In genomic region chr5:86118542-86118941, GRCh38 we compare ENCODE assay signal across 12 cellular contexts.
DNase-seq lines count a peak whose midpoint lies in the region; ATAC-seq and TF ChIP-seq lines count a peak whose summit lies in the region.
"Had no signal": no experiment of that assay in that cellular context is flagged by ENCODE, and none has a peak within 500 bp of the region (broad histone marks: within the 10 kb centered on the region; RNA-seq: fewer than 3 reads in every experiment).

No MANE protein-coding gene starts in this region.

- H3K23ac ChIP-seq in neuronal stem cell (ENCODE audit: low read depth, low read length, poor library complexity): no peak overlapping the region

- no peak overlapping the region for H3K4me2 ChIP-seq in neuronal stem cell (ENCODE audit: insufficient read depth, low read length, poor library complexity, severe bottlenecking)

- WGBS in neuronal stem cell (ENCODE audit: extremely low coverage in 2 of 2, insufficient read length in 2 of 2, insufficient replicate concordance in 1 of 2), 2 donors: no CpG with 5 or more reads among the region's 1 CpG

- DNase-seq in CMK (ENCODE audit: low read depth): peak; percentile 7
- no peak for DNase-seq in activated CD4-positive, CD25-positive, alpha-beta regulatory T cell (lab: John Stamatoyannopoulos, UW)
- DNase-seq in neuronal stem cell (ENCODE audit: low spot score): no peak
- no peak for DNase-seq in hippocampal formation (lab: John Stamatoyannopoulos, UW)
- DNase-seq: activated CD8-positive, alpha-beta T cell treated with anti-CD3 and anti-CD28 coated beads, Interleukin-2, amount 10 ng/mL, durations not matched to agents 7 days and 5 days; activated naive CD8-positive, alpha-beta T cell treated with anti-CD3 and anti-CD28 coated beads for 36 hours; CD4-positive, alpha-beta memory T cell had no signal

- ATAC-seq in GM21360 (IDR thresholded peaks at IDR 0.05; ENCODE audit: unreplicated experiment): peak; percentile 78
- ATAC-seq in HG03565 (IDR thresholded peaks at IDR 0.05; ENCODE audit: unreplicated experiment): peak; percentile 76
- ATAC-seq in HG02759 (IDR thresholded peaks at IDR 0.05; ENCODE audit: unreplicated experiment): no peak
- ATAC-seq: activated CD8-positive, alpha-beta T cell treated with anti-CD3 and anti-CD28 coated beads, Interleukin-2, amount 10 ng/mL, durations not matched to agents 7 days and 5 days had no signal

- peak; percentile 30; the same call in 1 of the 2 replicates for TF ChIP-seq CTCF in VCaP (conservative IDR thresholded peaks at IDR 0.05)

- H3K14ac ChIP-seq in neuronal stem cell (ENCODE audit: low read length): no peak overlapping the region

- no peak overlapping the region for H2BK5ac ChIP-seq in neuronal stem cell (ENCODE audit: low read length)

- no peaks in the 10 kb centered on the region for H3K79me1 ChIP-seq in neuronal stem cell (ENCODE audit: low read depth, low read length)

- no peak overlapping the region for H2BK15ac ChIP-seq in neuronal stem cell (ENCODE audit: low read length)

- H3K27me3 ChIP-seq in neuronal stem cell (ENCODE audit: control insufficient read depth in 3 of 3, insufficient read depth in 3 of 3, low read depth in 1 of 3, low read length in 3 of 3): no peaks in the 10 kb centered on the region
- H3K27me3 ChIP-seq: right atrium auricular region had no signal

- no peaks in the 10 kb centered on the region for H3K4me1 ChIP-seq in neuronal stem cell (ENCODE audit: control insufficient read depth in 2 of 2, insufficient read depth in 1 of 2, low read depth in 1 of 2, low read length in 2 of 2)
- H3K4me1 ChIP-seq: right atrium auricular region had no signal

- H2BK12ac ChIP-seq in neuronal stem cell (ENCODE audit: low read length): no peak overlapping the region

- no peak overlapping the region for H3K4me3 ChIP-seq in neuronal stem cell (ENCODE audit: low read length in 2 of 2)
- H3K4me3 ChIP-seq: right atrium auricular region had no signal

- no peak overlapping the region for H2BK120ac ChIP-seq in neuronal stem cell (ENCODE audit: low read depth, low read length)

- no peak overlapping the region for H3K18ac ChIP-seq in neuronal stem cell (ENCODE audit: low read length)

- H3K27ac ChIP-seq in VCaP: no peak overlapping the region
- no peak overlapping the region for H3K27ac ChIP-seq in neuronal stem cell (replicated peaks; ENCODE audit: low read length)
- H3K27ac ChIP-seq: right atrium auricular region had no signal

- H4K91ac ChIP-seq in neuronal stem cell (ENCODE audit: low read depth, low read length, poor library complexity): no peak overlapping the region

- no peak overlapping the region for H3K4ac ChIP-seq in neuronal stem cell (ENCODE audit: low read length)

- H2AFZ ChIP-seq in neuronal stem cell (ENCODE audit: low read length): no peak overlapping the region

- H3K36me3 ChIP-seq in neuronal stem cell (replicated peaks in 1 of 2; ENCODE audit: control insufficient read depth in 2 of 2, insufficient read depth in 2 of 2, low read length in 2 of 2): no peaks in the 10 kb centered on the region
- H3K36me3 ChIP-seq: right atrium auricular region had no signal

- H4K8ac ChIP-seq in neuronal stem cell (ENCODE audit: low read depth, low read length): no peak overlapping the region

- no peak overlapping the region for H2AK5ac ChIP-seq in neuronal stem cell (ENCODE audit: low read depth, low read length)

- no peak overlapping the region for H3K9ac ChIP-seq in neuronal stem cell (ENCODE audit: low read depth, low read length, poor library complexity)

- no peaks in the 10 kb centered on the region for H3K9me3 ChIP-seq in neuronal stem cell (replicated peaks in 1 of 2; ENCODE audit: control insufficient read depth in 2 of 2, insufficient read depth in 1 of 2, low read depth in 1 of 2, low read length in 2 of 2)
- H3K9me3 ChIP-seq: right atrium auricular region had no signal
